ENCODE assay signal across 12 cellular contexts in genomic region chr14:105375635-105376057, GRCh38. TPM values are rescaled to one million over a fixed set of nuclear protein-coding genes. Genes with fewer than 3 reads are reported as not detected.
DNase-seq lines count a peak whose midpoint lies in the region; ATAC-seq, FAIRE-seq and TF ChIP-seq lines count a peak whose summit lies in the region.
"Had no signal": no experiment of that assay in that cellular context is flagged by ENCODE, and none has a peak within 500 bp of the region (broad histone marks: within the 10 kb centered on the region; RNA-seq: fewer than 3 reads in every experiment).

No MANE protein-coding gene starts in this region.

- H3K27me3 Mint-ChIP-seq in H9 (ENCODE audit: low read depth) = peaks cover 8% of the 10 kb centered on the region
- no peaks in the 10 kb centered on the region for H3K27me3 Mint-ChIP-seq in Caco-2 (ENCODE audit: insufficient read depth, unreplicated experiment)
- H3K27me3 Mint-ChIP-seq: activated naive CD4-positive, alpha-beta T cell treated with anti-CD3 and anti-CD28 coated beads, Interleukin-2, amount 50 U/mL, for 24 hours had no signal

- H2BK5ac ChIP-seq in H9 (ENCODE audit: insufficient read length, low read length) = no peak overlapping the region

- no peak overlapping the region for H4K8ac ChIP-seq in H9 (replicated peaks; ENCODE audit: insufficient read length, low read depth, low read length)

- H3K4ac ChIP-seq in H9 (ENCODE audit: low read depth, low read length) = no peak overlapping the region

- no peak overlapping the region for H2AFZ ChIP-seq in H9 (ENCODE audit: low read length)

- no peak overlapping the region for H4K91ac ChIP-seq in H9 (ENCODE audit: insufficient read length, low read depth, low read length)

- no peak overlapping the region for H3K14ac ChIP-seq in H9 (ENCODE audit: insufficient read depth, low read length)

- TF ChIP-seq CTCF in bronchial epithelial cell (IDR thresholded peaks at IDR 0.05; ENCODE audit: insufficient read depth, low read length, severe bottlenecking) (no peak), H9 (conservative IDR thresholded peaks at IDR 0.05) (no peak), right lobe of liver (IDR thresholded peaks at IDR 0.05) (no peak), Caco-2 (IDR thresholded peaks at IDR 0.05; ENCODE audit: insufficient read depth in 1 of 2, low read depth in 1 of 2, low read length in 1 of 2, severe bottlenecking in 1 of 2, unreplicated experiment in 1 of 2) (no peak)

- H3K4me3 ChIP-seq in Jurkat, Clone E6-1 (ENCODE audit: low read length) = no peak overlapping the region
- no peak overlapping the region for H3K4me3 ChIP-seq in bronchial epithelial cell (ENCODE audit: low read depth, low read length)
- H3K4me3 ChIP-seq in right lobe of liver = no peak overlapping the region
- H3K4me3 ChIP-seq in Caco-2 (ENCODE audit: low read depth, low read length) = no peak overlapping the region
- H3K4me3 ChIP-seq: lung had no signal

- H3K27me3 ChIP-seq in bronchial epithelial cell (ENCODE audit: control insufficient read depth, insufficient read depth, low read length) (no peaks in the 10 kb centered on the region), H9 (ENCODE audit: insufficient read depth, low read length) (no peaks in the 10 kb centered on the region), right lobe of liver (no peaks in the 10 kb centered on the region), Caco-2 (replicated peaks; ENCODE audit: control insufficient read depth, insufficient read depth, low read length) (no peaks in the 10 kb centered on the region)

- H3K4me1 Mint-ChIP-seq in H9 (peaks cover 8% of the 10 kb centered on the region in 2 experiments), Caco-2 (ENCODE audit: low read depth, unreplicated experiment) (no peaks in the 10 kb centered on the region)

- H3K56ac ChIP-seq in H9 (ENCODE audit: insufficient read length, low read depth, low read length) = no peak overlapping the region

- H3K9me3 ChIP-seq in H9 (ENCODE audit: control insufficient read depth, low read depth, low read length) (no peaks in the 10 kb centered on the region), right lobe of liver (no peaks in the 10 kb centered on the region), Caco-2 (no peaks in the 10 kb centered on the region)

- H3K4me3 Mint-ChIP-seq in H9 (no peak overlapping the region), Caco-2 (ENCODE audit: unreplicated experiment) (no peak overlapping the region)
- H3K4me3 Mint-ChIP-seq: activated naive CD4-positive, alpha-beta T cell treated with anti-CD3 and anti-CD28 coated beads, Interleukin-2, amount 50 U/mL, for 24 hours had no signal

- TF ChIP-seq POLR2A in right lobe of liver (IDR thresholded peaks at IDR 0.05) = no peak

- H3K23me2 ChIP-seq in H9 (ENCODE audit: insufficient read length, low read depth, low read length, poor library complexity, severe bottlenecking) = no peaks in the 10 kb centered on the region

- no peak overlapping the region for H2BK15ac ChIP-seq in H9 (ENCODE audit: low read depth, low read length)

- H3K79me1 ChIP-seq in H9 (ENCODE audit: insufficient read depth, low read depth, low read length, poor library complexity, severe bottlenecking) = no peaks in the 10 kb centered on the region

- H3K9ac ChIP-seq in H9 (ENCODE audit: extremely low read depth, insufficient read length, low read length) = no peak overlapping the region

- POLR2A ChIA-PET in Caco-2 (lab: Charles Lee) = no interaction called here

- peak; percentile 23 for DNase-seq in Jurkat, Clone E6-1 (ENCODE audit: low read depth, low spot score)
- DNase-seq in T-helper 2 cell (peak in 3 of 5 experiments; percentile 10 to 55 (median 16)), bronchial epithelial cell (ENCODE audit: low read depth) (peak; percentile 7), H9 (no peak), right lobe of liver (no peak), EL (no peak), Caco-2 (no peak)
- DNase-seq in stimulated activated CD8-positive, alpha-beta memory T cell treated with anti-CD3 and anti-CD28 coated beads, Interleukin-12 subunit alpha, Interleukin-12 subunit beta, amount 100 ng/mL, for 4 hours (ENCODE audit: low read depth) = peak; percentile 22

- no peak overlapping the region for H3T11ph ChIP-seq in H9 (ENCODE audit: low read length)

- no peak overlapping the region for H3K23ac ChIP-seq in H9 (ENCODE audit: insufficient read length, low read depth, low read length)

- BruUV-seq in Caco-2 (replicated peaks; lab: Mats Ljungman, UMichigan) = no TSS peak

- H2BK20ac ChIP-seq in H9 (ENCODE audit: low read depth, low read length, poor library complexity, severe bottlenecking) = no peak overlapping the region

- intact Hi-C loops in right lobe of liver (cut with DNase I) = loop anchor here in 1 of 2 donors (10.0 kb wide), 1 partner anchor 149 kb away; the partner anchor contains the start of gene TMEM121
- intact Hi-C loops in Caco-2 (cut with micrococcal nuclease; ENCODE audit: unreplicated experiment) = no loop called here

- no peaks in the 10 kb centered on the region for H3K79me2 ChIP-seq in H9 (ENCODE audit: insufficient read depth, low read length)

- H3K27ac Mint-ChIP-seq in H9 = no peak overlapping the region; a peak in 1 of 7 replicates
- no peak overlapping the region for H3K27ac Mint-ChIP-seq in Caco-2 (ENCODE audit: unreplicated experiment)
- H3K27ac Mint-ChIP-seq: activated naive CD4-positive, alpha-beta T cell treated with anti-CD3 and anti-CD28 coated beads, Interleukin-2, amount 50 U/mL, for 24 hours had no signal

- H2AK5ac ChIP-seq in H9 (ENCODE audit: insufficient read length, low read length) = no peak overlapping the region

- H2BK120ac ChIP-seq in H9 (ENCODE audit: low read depth, low read length, poor library complexity, severe bottlenecking) = no peak overlapping the region

- WGBS in H9 (ENCODE audit: extremely low coverage, insufficient read length, low lambda C conversion rate) = no CpG with 5 or more reads among the region's 4 CpGs
- 56% methylated on average over 4 of the region's 4 CpGs for WGBS in right lobe of liver (ENCODE audit: insufficient coverage, low coverage, low lambda C conversion rate, missing lambda C conversion rate)

- FAIRE-seq in bronchial epithelial cell (lab: Jason Lieb, UNC) = no peak
- FAIRE-seq: GM19239 had no signal

- H3K27ac ChIP-seq in H9 (ENCODE audit: insufficient read length, low read depth, low read length) (no peak overlapping the region), right lobe of liver (no peak overlapping the region)
- H3K27ac ChIP-seq: RWPE1 had no signal

- H3K4me1 ChIP-seq in H9 (ENCODE audit: insufficient read depth, low read length) = peaks cover 2% of the 10 kb centered on the region; the same call in 1 of the 2 replicates
- no peaks in the 10 kb centered on the region for H3K4me1 ChIP-seq in right lobe of liver
- no peaks in the 10 kb centered on the region for H3K4me1 ChIP-seq in Caco-2

- no peak overlapping the region for H2BK12ac ChIP-seq in H9 (ENCODE audit: insufficient read length, low read depth, low read length)

- H4K5ac ChIP-seq in H9 (ENCODE audit: insufficient read length, low read depth, low read length) = no peak overlapping the region

- peaks cover 10% of the 10 kb centered on the region in 2 experiments; a peak in 4 of 5 replicates for H3K9me3 Mint-ChIP-seq in H9
- no peaks in the 10 kb centered on the region for H3K9me3 Mint-ChIP-seq in Caco-2 (ENCODE audit: unreplicated experiment)
- H3K9me3 Mint-ChIP-seq: activated naive CD4-positive, alpha-beta T cell treated with anti-CD3 and anti-CD28 coated beads, Interleukin-2, amount 50 U/mL, for 24 hours had no signal

- H4K20me1 ChIP-seq in H9 (ENCODE audit: control insufficient read depth, insufficient read depth, insufficient read length) = no peaks in the 10 kb centered on the region

- CTCF ChIA-PET in Caco-2 (lab: Charles Lee) = no interaction called here

- H3K4me2 ChIP-seq in H9 (ENCODE audit: insufficient read depth, insufficient read length, low read length) = no peak overlapping the region

- H3K36me3 ChIP-seq in bronchial epithelial cell (ENCODE audit: control insufficient read depth, insufficient read depth, low read length) = peaks cover 6% of the 10 kb centered on the region
- no peaks in the 10 kb centered on the region for H3K36me3 ChIP-seq in right lobe of liver
- H3K36me3 ChIP-seq in Caco-2 (ENCODE audit: control insufficient read depth, insufficient read depth, low read length) = no peaks in the 10 kb centered on the region

- H3K18ac ChIP-seq in H9 (ENCODE audit: insufficient read length, low read depth, low read length) = no peak overlapping the region

- no peak for ATAC-seq in right lobe of liver

- H3K36me3 Mint-ChIP-seq in H9 (ENCODE audit: insufficient read depth in 1 of 3, low read depth in 3 of 3) = peaks cover 10 to 28% (median 23%) of the 10 kb centered on the region in 3 experiments
- peaks cover 28% of the 10 kb centered on the region for H3K36me3 Mint-ChIP-seq in Caco-2 (ENCODE audit: insufficient read depth, unreplicated experiment)

RNA-seq across cellular contexts. Expression of gene TEX22, which starts 22.7 kb away (rescaled TPM):
- 3.9 TPM for polyA plus RNA-seq in Jurkat, Clone E6-1 (2012; ENCODE audit: insufficient read depth, insufficient read length)
- 0.38 and 1.8 TPM in 2 replicates for total RNA-seq in bronchial epithelial cell
- 0.50 and 0.83 TPM in 2 replicates for total RNA-seq in H9 (2021)
- under 1 TPM in 3 of 6 experiments, not detected in 3; 0.07 to 0.44 (median 0.35) TPM for total RNA-seq in right lobe of liver
- 0.86 and 0.91 TPM in 2 replicates for total RNA-seq in Caco-2 (2022)

RNA-seq across cellular contexts. Expression of gene MTA1, which starts 44.0 kb away (rescaled TPM):
- polyA plus RNA-seq in Jurkat, Clone E6-1 (2012; ENCODE audit: insufficient read depth, insufficient read length) = 184 TPM
- 25.5 and 26.1 TPM in 2 replicates for total RNA-seq in bronchial epithelial cell
- 222 and 230 TPM in 2 replicates for total RNA-seq in H9 (2021)
- 10 to 100 TPM; 18.6 to 45.1 (median 29.2) TPM for total RNA-seq in right lobe of liver
- 158 and 167 TPM in 2 replicates for total RNA-seq in Caco-2 (2022)

Comparison
In these comparisons a context has a peak if more than half of its experiments do, and no peak if none do; other contexts are left out.
1. DNase-seq: peak in Jurkat, Clone E6-1 (single experiment), T-helper 2 cell (3 of 5), bronchial epithelial cell (single experiment) and stimulated activated CD8-positive, alpha-beta memory T cell treated with anti-CD3 and anti-CD28 coated beads, Interleukin-12 subunit alpha, Interleukin-12 subunit beta, amount 100 ng/mL, for 4 hours (single experiment); none in H9 (single experiment), right lobe of liver (0 of 3), EL (single experiment) and Caco-2 (0 of 2).